1 cellular context compared by ENCODE assay signal in the genomic region with DNA sequence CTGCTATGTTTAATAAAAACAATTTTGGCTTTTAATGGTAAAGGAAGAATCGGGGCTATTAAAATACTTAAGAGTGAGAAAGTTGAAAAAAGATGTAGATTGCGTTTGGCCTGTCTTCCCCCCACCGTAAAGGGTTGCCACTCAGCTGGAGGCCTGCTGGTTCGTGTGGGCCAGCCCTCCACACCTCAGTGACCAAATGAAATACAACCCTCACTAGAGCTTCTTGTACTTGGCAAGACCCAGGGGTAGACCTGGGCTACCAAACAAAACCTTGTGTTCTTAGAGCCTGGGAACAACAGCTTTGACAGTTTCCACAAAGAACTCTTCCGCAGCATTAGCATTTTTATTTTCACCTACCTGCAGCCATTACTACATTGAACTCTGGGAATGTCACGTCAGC.
A peak's percentile ranks its signal among the peaks of the same experiment; 100 is the strongest.
TF ChIP-seq lines count a peak whose summit lies in the region.

No MANE protein-coding gene starts in this region.

TF ChIP-seq in HepG2, 621 proteins besides CTCF, POLR2A, EP300 and RAD21 (continued from another document):
- TF ChIP-seq, protein P1, sequence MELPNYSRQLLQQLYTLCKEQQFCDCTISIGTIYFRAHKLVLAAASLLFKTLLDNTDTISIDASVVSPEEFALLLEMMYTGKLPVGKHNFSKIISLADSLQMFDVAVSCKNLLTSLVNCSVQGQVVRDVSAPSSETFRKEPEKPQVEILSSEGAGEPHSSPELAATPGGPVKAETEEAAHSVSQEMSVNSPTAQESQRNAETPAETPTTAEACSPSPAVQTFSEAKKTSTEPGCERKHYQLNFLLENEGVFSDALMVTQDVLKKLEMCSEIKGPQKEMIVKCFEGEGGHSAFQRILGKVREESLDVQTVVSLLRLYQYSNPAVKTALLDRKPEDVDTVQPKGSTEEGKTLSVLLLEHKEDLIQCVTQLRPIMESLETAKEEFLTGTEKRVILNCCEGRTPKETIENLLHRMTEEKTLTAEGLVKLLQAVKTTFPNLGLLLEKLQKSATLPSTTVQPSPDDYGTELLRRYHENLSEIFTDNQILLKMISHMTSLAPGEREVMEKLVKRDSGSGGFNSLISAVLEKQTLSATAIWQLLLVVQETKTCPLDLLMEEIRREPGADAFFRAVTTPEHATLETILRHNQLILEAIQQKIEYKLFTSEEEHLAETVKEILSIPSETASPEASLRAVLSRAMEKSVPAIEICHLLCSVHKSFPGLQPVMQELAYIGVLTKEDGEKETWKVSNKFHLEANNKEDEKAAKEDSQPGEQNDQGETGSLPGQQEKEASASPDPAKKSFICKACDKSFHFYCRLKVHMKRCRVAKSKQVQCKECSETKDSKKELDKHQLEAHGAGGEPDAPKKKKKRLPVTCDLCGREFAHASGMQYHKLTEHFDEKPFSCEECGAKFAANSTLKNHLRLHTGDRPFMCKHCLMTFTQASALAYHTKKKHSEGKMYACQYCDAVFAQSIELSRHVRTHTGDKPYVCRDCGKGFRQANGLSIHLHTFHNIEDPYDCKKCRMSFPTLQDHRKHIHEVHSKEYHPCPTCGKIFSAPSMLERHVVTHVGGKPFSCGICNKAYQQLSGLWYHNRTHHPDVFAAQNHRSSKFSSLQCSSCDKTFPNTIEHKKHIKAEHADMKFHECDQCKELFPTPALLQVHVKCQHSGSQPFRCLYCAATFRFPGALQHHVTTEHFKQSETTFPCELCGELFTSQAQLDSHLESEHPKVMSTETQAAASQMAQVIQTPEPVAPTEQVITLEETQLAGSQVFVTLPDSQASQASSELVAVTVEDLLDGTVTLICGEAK (IDR thresholded peaks at IDR 0.05), result no peak
- TF ChIP-seq, protein P1 (CRISPR knock-in tag; IDR thresholded peaks at IDR 0.05), result no peak
- 0 out of 2 replicates have a peak, but pooled peaks have one; percentile 15 for TF ChIP-seq MAFF (IDR thresholded peaks at IDR 0.05; ENCODE audit: low read depth, low read length)
- no peak for TF ChIP-seq KAT2B (IDR thresholded peaks at IDR 0.05; ENCODE audit: borderline replicate concordance, low read depth, low read length)
